Comparison of ENCODE assay signal across 8 cellular contexts in genomic region chr14:23057757-23058653, GRCh38. TPM values are rescaled to one million over a fixed set of nuclear protein-coding genes. Genes with fewer than 3 reads are reported as not detected.
DNase-seq lines count a peak whose midpoint lies in the region; TF ChIP-seq lines count a peak whose summit lies in the region.

No MANE protein-coding gene starts in this region.

- no TSS peak for BruUV-seq in OCI-LY7 (replicated peaks; lab: Mats Ljungman, UMichigan)

- H3K9me3 ChIP-seq in OCI-LY7 (ENCODE audit: low read length) (no peaks in the 10 kb centered on the region), left ventricle myocardium inferior (replicated peaks) (no peaks in the 10 kb centered on the region)

- peaks cover 47% of the 10 kb centered on the region for H3K4me1 Mint-ChIP-seq in HFFc6 (ENCODE audit: low read depth)
- H3K4me1 Mint-ChIP-seq in activated naive CD8-positive, alpha-beta T cell treated with anti-CD3 and anti-CD28 coated beads for 36 hours: peaks cover 17% of the 10 kb centered on the region

- H3K27me3 ChIP-seq in left ventricle myocardium inferior (ENCODE audit: low read depth): no peaks in the 10 kb centered on the region

- no peaks in the 10 kb centered on the region for H4K20me1 ChIP-seq in OCI-LY7 (ENCODE audit: insufficient read depth, low read length)

- no peak overlapping the region for H3K27ac ChIP-seq in OCI-LY7 (ENCODE audit: low read depth, low read length, poor library complexity, severe bottlenecking)
- H3K27ac ChIP-seq in left ventricle myocardium inferior (replicated peaks): peak overlapping the region; percentile 80

- no peaks in the 10 kb centered on the region for H3K9me3 Mint-ChIP-seq in HFFc6
- H3K9me3 Mint-ChIP-seq in activated naive CD8-positive, alpha-beta T cell treated with anti-CD3 and anti-CD28 coated beads for 36 hours: no peaks in the 10 kb centered on the region

- no peaks in the 10 kb centered on the region for H3K9me2 ChIP-seq in OCI-LY7 (ENCODE audit: insufficient read depth, low read length)

- H3K4me3 ChIP-seq in OCI-LY7 (ENCODE audit: low read depth, low read length, poor library complexity, severe bottlenecking) (peak overlapping the region; percentile 62), left ventricle myocardium inferior (peak overlapping the region; percentile 84)

- no peak overlapping the region for H2AFZ ChIP-seq in OCI-LY7 (ENCODE audit: low read length)

- peaks cover 27% of the 10 kb centered on the region for H3K4me1 ChIP-seq in OCI-LY7 (ENCODE audit: insufficient read depth, low read length, poor library complexity, severe bottlenecking)
- peaks cover 42% of the 10 kb centered on the region for H3K4me1 ChIP-seq in left ventricle myocardium inferior

- CTCF ChIA-PET in OCI-LY7 (lab: Charles Lee; ENCODE audit: unreplicated experiment): interaction anchor here (0.6 to 2.3 kb wide), 10 partner anchors 11 to 462 kb away, joined by 3 to 18 read pairs (median 4); no protein-coding TSS in a partner anchor

- peaks cover 44% of the 10 kb centered on the region for H3K36me3 ChIP-seq in OCI-LY7 (ENCODE audit: insufficient read depth, low read length)
- H3K36me3 ChIP-seq in left ventricle myocardium inferior: peaks cover 46% of the 10 kb centered on the region

- in situ Hi-C loops in G401 (cut with HindIII; ENCODE audit: low sequenced_read_pairs): no loop called here

- POLR2A ChIA-PET in OCI-LY7 (lab: Charles Lee): interaction anchor here (0.6 to 1.0 kb wide), 5 partner anchors 13 to 487 kb away, joined by 3 to 4 read pairs (median 3); no protein-coding TSS in a partner anchor

- H3K4me2 ChIP-seq in OCI-LY7 (ENCODE audit: low read length): peak overlapping the region; percentile 85

- TF ChIP-seq CTCF in HFFc6 (IDR thresholded peaks at IDR 0.05): peak; percentile 99
- TF ChIP-seq CTCF in OCI-LY7 (conservative IDR thresholded peaks at IDR 0.05; ENCODE audit: low read length): peak; percentile 95
- peak; percentile 97 for TF ChIP-seq CTCF in left ventricle myocardium inferior (IDR thresholded peaks at IDR 0.05; ENCODE audit: borderline replicate concordance)

- peak; percentile 89 for DNase-seq in G401 (ENCODE audit: low spot score)
- peak; percentile 65 for DNase-seq in HFFc6
- peak; percentile 86 for DNase-seq in OCI-LY7 (ENCODE audit: low spot score)
- peak; percentile 84 for DNase-seq in activated naive CD8-positive, alpha-beta T cell treated with anti-CD3 and anti-CD28 coated beads for 36 hours
- peak; percentile 86 for DNase-seq in left ventricle myocardium inferior
- peak; percentile 64 for DNase-seq in renal cortical epithelial cell (ENCODE audit: low read depth)
- no peak for DNase-seq in NCI-H1105 treated with DMSO at 0.1 percent for 48 hours (lab: John Stamatoyannopoulos, UW)
- DNase-seq in SIG-M5 treated with dmso at 0.1 percent for 504 hours (lab: John Stamatoyannopoulos, UW; ENCODE audit: unreplicated experiment): no peak

- peaks cover 17% of the 10 kb centered on the region for H3K36me3 Mint-ChIP-seq in HFFc6 (ENCODE audit: low read depth)
- peaks cover 13% of the 10 kb centered on the region for H3K36me3 Mint-ChIP-seq in activated naive CD8-positive, alpha-beta T cell treated with anti-CD3 and anti-CD28 coated beads for 36 hours

- H3K4me3 Mint-ChIP-seq in HFFc6: peak overlapping the region; percentile 85
- H3K4me3 Mint-ChIP-seq in activated naive CD8-positive, alpha-beta T cell treated with anti-CD3 and anti-CD28 coated beads for 36 hours: peak overlapping the region; percentile 76

- H3K27me3 Mint-ChIP-seq in HFFc6 (ENCODE audit: insufficient read depth): peaks cover 4% of the 10 kb centered on the region
- H3K27me3 Mint-ChIP-seq in activated naive CD8-positive, alpha-beta T cell treated with anti-CD3 and anti-CD28 coated beads for 36 hours: peaks cover 13% of the 10 kb centered on the region

- no peaks in the 10 kb centered on the region for H3K79me2 ChIP-seq in OCI-LY7 (ENCODE audit: insufficient read depth, low read depth, low read length)

- peak overlapping the region; percentile 73 for H3K27ac Mint-ChIP-seq in HFFc6
- no peak overlapping the region for H3K27ac Mint-ChIP-seq in activated naive CD8-positive, alpha-beta T cell treated with anti-CD3 and anti-CD28 coated beads for 36 hours

- intact Hi-C loops in OCI-LY7 (cut with micrococcal nuclease; ENCODE audit: unreplicated experiment): loop anchor here (1.0 to 10.0 kb wide), 3 partner anchors 72 to 483 kb away; no protein-coding TSS in a partner anchor
- intact Hi-C loops in left ventricle myocardium inferior (cut with micrococcal nuclease): loop anchor here (5.0 kb wide), 1 partner anchor 71 kb away; no protein-coding TSS in a partner anchor

RNA-seq across cellular contexts. Expression of gene CDH24, which starts 0.7 kb away (rescaled TPM):
- total RNA-seq in G401 (2014; rRNA removed; shearing (Covaris generic)): 8.7 and 10.9 TPM in 2 replicates
- 10 to 100 TPM in 1 of 6 experiments, 1 to 10 TPM in 5; 6.4 to 11.2 (median 8.3) TPM for total RNA-seq in HFFc6 (2021; fragmentation: NEBNext Ultra II Directional; extraction: Animal tissue kit (Norgen Biotek cat#: 25700))
- total RNA-seq in OCI-LY7 (2014; rRNA removed; shearing (Covaris generic)): 1.1 and 1.5 TPM in 2 replicates
- 0.46 and 0.51 TPM in 2 replicates for total RNA-seq in OCI-LY7 (2022)
- total RNA-seq in activated naive CD8-positive, alpha-beta T cell treated with anti-CD3 and anti-CD28 coated beads for 36 hours: under 1 TPM; 0.49 to 0.52 TPM
- total RNA-seq in left ventricle myocardium inferior: 2.1 TPM
- 3.5 and 6.1 TPM in 2 replicates for total RNA-seq in renal cortical epithelial cell

RNA-seq across cellular contexts. Expression of gene PSMB11, which starts 16.0 kb away (rescaled TPM):
- total RNA-seq in G401 (2014; rRNA removed; shearing (Covaris generic)): not detected in 2 replicates
- total RNA-seq in HFFc6 (2021; fragmentation: NEBNext Ultra II Directional; extraction: Animal tissue kit (Norgen Biotek cat#: 25700)): under 1 TPM in 1 of 6 experiments, not detected in 5; 0.12 TPM
- not detected in 2 replicates for total RNA-seq in OCI-LY7 (2014; rRNA removed; shearing (Covaris generic))
- total RNA-seq in OCI-LY7 (2022) (not detected in 2 replicates), left ventricle myocardium inferior (not detected), renal cortical epithelial cell (not detected in 2 replicates)
- total RNA-seq in activated naive CD8-positive, alpha-beta T cell treated with anti-CD3 and anti-CD28 coated beads for 36 hours: not detected

RNA-seq across cellular contexts. Expression of gene PSMB5, which starts 23.3 kb away (rescaled TPM):
- 447 and 480 TPM in 2 replicates for total RNA-seq in G401 (2014; rRNA removed; shearing (Covaris generic))
- total RNA-seq in HFFc6 (2021; fragmentation: NEBNext Ultra II Directional; extraction: Animal tissue kit (Norgen Biotek cat#: 25700)): 100 to 1,000 TPM; 221 to 259 (median 241) TPM
- total RNA-seq in OCI-LY7 (2014; rRNA removed; shearing (Covaris generic)): 111 and 133 TPM in 2 replicates
- total RNA-seq in OCI-LY7 (2022): 85.5 and 122 TPM in 2 replicates
- total RNA-seq in activated naive CD8-positive, alpha-beta T cell treated with anti-CD3 and anti-CD28 coated beads for 36 hours: 100 to 1,000 TPM; 162 to 164 TPM
- 118 TPM for total RNA-seq in left ventricle myocardium inferior
- total RNA-seq in renal cortical epithelial cell: 167 and 251 TPM in 2 replicates

RNA-seq across cellular contexts. Expression of gene ACIN1, which starts 36.9 kb away (rescaled TPM):
- total RNA-seq in G401 (2014; rRNA removed; shearing (Covaris generic)): 80.3 and 95.3 TPM in 2 replicates
- total RNA-seq in HFFc6 (2021; fragmentation: NEBNext Ultra II Directional; extraction: Animal tissue kit (Norgen Biotek cat#: 25700)): 100 to 1,000 TPM; 128 to 150 (median 142) TPM
- total RNA-seq in OCI-LY7 (2014; rRNA removed; shearing (Covaris generic)): 107 and 130 TPM in 2 replicates
- total RNA-seq in OCI-LY7 (2022): 203 and 206 TPM in 2 replicates
- total RNA-seq in activated naive CD8-positive, alpha-beta T cell treated with anti-CD3 and anti-CD28 coated beads for 36 hours: 100 to 1,000 TPM; 160 to 174 TPM
- total RNA-seq in left ventricle myocardium inferior: 64.6 TPM
- 34.0 and 103 TPM in 2 replicates for total RNA-seq in renal cortical epithelial cell

RNA-seq across cellular contexts. Expression of gene C14orf119, which starts 37.3 kb away (rescaled TPM):
- total RNA-seq in G401 (2014; rRNA removed; shearing (Covaris generic)): 53.7 and 55.2 TPM in 2 replicates
- total RNA-seq in HFFc6 (2021; fragmentation: NEBNext Ultra II Directional; extraction: Animal tissue kit (Norgen Biotek cat#: 25700)): 100 to 1,000 TPM in 4 of 6 experiments, 10 to 100 TPM in 2; 85.0 to 117 (median 103) TPM
- total RNA-seq in OCI-LY7 (2014; rRNA removed; shearing (Covaris generic)): 25.9 and 44.5 TPM in 2 replicates
- 37.0 and 42.4 TPM in 2 replicates for total RNA-seq in OCI-LY7 (2022)
- total RNA-seq in activated naive CD8-positive, alpha-beta T cell treated with anti-CD3 and anti-CD28 coated beads for 36 hours: 10 to 100 TPM; 52.0 to 57.0 TPM
- total RNA-seq in left ventricle myocardium inferior: 25.2 TPM
- total RNA-seq in renal cortical epithelial cell: 61.6 and 71.0 TPM in 2 replicates

Comparison
In these comparisons a context has a peak if more than half of its experiments do, and no peak if none do; other contexts are left out.
1. DNase-seq: peak in G401 (single experiment), HFFc6 (single experiment), OCI-LY7 (single experiment), activated naive CD8-positive, alpha-beta T cell treated with anti-CD3 and anti-CD28 coated beads for 36 hours (single experiment), left ventricle myocardium inferior (single experiment) and renal cortical epithelial cell (single experiment); none in NCI-H1105 treated with DMSO at 0.1 percent for 48 hours (single experiment) and SIG-M5 treated with dmso at 0.1 percent for 504 hours (single experiment).
2. Peak in every context shown above with its lines, with median percentiles within 50 percentile points of each other: CTCF ChIP-seq.